ENCODE assay signal across 8 cellular contexts in genomic region chr1:86155807-86156561, GRCh38. TPM values are rescaled to one million over a fixed set of nuclear protein-coding genes. Genes with fewer than 3 reads are reported as not detected.
DNase-seq lines count a peak whose midpoint lies in the region; ATAC-seq and TF ChIP-seq lines count a peak whose summit lies in the region.

No MANE protein-coding gene starts in this region.

- DNase-seq in GM13976 (ENCODE audit: low spot score) (peak; percentile 46), Peyer's patch (peak in 1 of 3 donors; percentile 45), foreskin keratinocyte (peak in 1 of 2 donors; percentile 33), osteoblast (ENCODE audit: insufficient read length, low spot score, missing footprints) (peak; percentile 91), NCI-H774 (lab: John Stamatoyannopoulos, UW) (no peak)

- in situ Hi-C loops in GM13976 (cut with MboI; ENCODE audit: low sequenced_read_pairs, unreplicated experiment): no loop called here

- no peaks in the 10 kb centered on the region for H4K20me1 ChIP-seq in osteoblast (ENCODE audit: insufficient read depth, low read length)

- H3K27me3 ChIP-seq in Peyer's patch: no peaks in the 10 kb centered on the region
- peaks cover 43% of the 10 kb centered on the region for H3K27me3 ChIP-seq in foreskin keratinocyte
- H3K27me3 ChIP-seq in osteoblast (ENCODE audit: insufficient read depth, low read length): no peaks in the 10 kb centered on the region

- peak overlapping the region in 3 of 4 donors; percentile 1 to 42 (median 35) for H3K4me3 ChIP-seq in Peyer's patch
- H3K4me3 ChIP-seq in osteoblast (ENCODE audit: insufficient read depth, low read length): peak overlapping the region; percentile 71

- H3K4me2 ChIP-seq in osteoblast (ENCODE audit: insufficient read depth, low read length): peak overlapping the region; percentile 93

- H3K27ac ChIP-seq in Peyer's patch (peak overlapping the region in 2 of 4 donors; percentile 21 to 71), foreskin keratinocyte (no peak overlapping the region), osteoblast (ENCODE audit: low read depth, low read length) (no peak overlapping the region)

- peak; percentile 6 for ATAC-seq in foreskin keratinocyte
- ATAC-seq in GM19351 (IDR thresholded peaks at IDR 0.05; ENCODE audit: unreplicated experiment): no peak
- ATAC-seq in GM18861 (IDR thresholded peaks at IDR 0.05; ENCODE audit: unreplicated experiment): no peak
- no peak for ATAC-seq in HG03175 (IDR thresholded peaks at IDR 0.05; ENCODE audit: unreplicated experiment)

- no peak for TF ChIP-seq POLR2A in Peyer's patch (IDR thresholded peaks at IDR 0.05)

- no peaks in the 10 kb centered on the region for H3K36me3 ChIP-seq in Peyer's patch
- H3K36me3 ChIP-seq in osteoblast (ENCODE audit: insufficient read depth, low read length): no peaks in the 10 kb centered on the region

- peaks cover 0 to 4% (median 0%) of the 10 kb centered on the region in 4 donors for H3K9me3 ChIP-seq in Peyer's patch
- no peaks in the 10 kb centered on the region for H3K9me3 ChIP-seq in osteoblast (ENCODE audit: low read depth, low read length)

- H2AFZ ChIP-seq in osteoblast (ENCODE audit: low read length): peak overlapping the region; percentile 90

- no peaks in the 10 kb centered on the region for H3K79me2 ChIP-seq in osteoblast (ENCODE audit: insufficient read depth, low read length)

- H3K4me1 ChIP-seq in Peyer's patch (no peaks in the 10 kb centered on the region), foreskin keratinocyte (peaks cover 16% of the 10 kb centered on the region), osteoblast (ENCODE audit: insufficient read depth, low read length) (peaks cover 38% of the 10 kb centered on the region)

- TF ChIP-seq CTCF in GM13976 (IDR thresholded peaks at IDR 0.05; ENCODE audit: borderline replicate concordance, control extremely low read depth, extremely low read depth, insufficient read depth, missing control alignments) (no peak), Peyer's patch (IDR thresholded peaks at IDR 0.05) (no peak), foreskin keratinocyte (conservative IDR thresholded peaks at IDR 0.05) (no peak), osteoblast (IDR thresholded peaks at IDR 0.05; ENCODE audit: extremely low read depth, low read depth, low read length) (no peak)

RNA-seq across cellular contexts. Expression of gene COL24A1, which starts 0.6 kb away (rescaled TPM):
- total RNA-seq in Peyer's patch (1 to 10 TPM in 1 of 4 donors, under 1 TPM in 3; 0.18 to 3.3 (median 0.34) TPM), foreskin keratinocyte (0.04 and 0.17 TPM in 2 replicates), osteoblast (1.1 and 1.8 TPM in 2 replicates)
- polyA plus RNA-seq in foreskin keratinocyte: 0.02 and 0.06 TPM in 2 replicates
